Comparison of ENCODE assay signal across 1 cellular context in the genomic region with DNA sequence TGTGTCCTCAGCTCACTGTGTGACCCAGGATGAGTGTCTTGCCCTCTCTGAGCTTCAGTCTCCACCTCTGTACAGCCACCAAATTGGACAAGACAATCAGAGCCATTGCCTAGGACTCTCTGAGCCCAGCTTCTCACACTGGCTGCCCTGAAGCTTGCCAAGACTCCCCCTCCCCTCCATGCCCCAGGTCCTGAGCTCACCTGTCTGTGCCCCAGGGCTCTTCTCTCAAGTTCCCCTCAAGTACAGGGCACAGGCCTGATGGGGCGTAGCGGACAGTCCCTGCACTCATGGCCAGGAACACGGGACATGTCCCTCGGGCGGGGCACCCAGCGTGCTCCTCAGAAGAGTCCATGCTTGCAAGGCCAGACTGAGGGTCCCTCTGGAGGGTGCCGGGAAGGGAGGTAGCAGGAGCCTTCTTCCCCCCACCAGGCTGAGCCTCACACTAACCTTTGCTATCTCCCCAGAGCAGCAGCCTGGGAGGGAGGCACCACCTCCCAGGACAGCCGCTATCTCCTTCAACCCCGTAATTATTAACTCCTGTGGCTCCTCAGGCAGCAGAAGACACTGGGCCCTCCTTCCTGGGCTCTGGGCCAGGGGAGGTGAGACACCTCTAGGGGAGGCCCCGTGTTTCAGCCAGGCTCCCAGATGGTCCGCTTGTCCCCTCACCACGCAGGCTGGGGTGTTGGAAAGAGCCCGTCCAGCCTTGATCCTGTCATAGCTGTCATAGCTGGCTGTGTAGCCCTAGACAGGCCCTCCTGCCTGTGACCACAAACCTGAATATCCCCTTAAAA.
TF ChIP-seq lines count a peak whose summit lies in the region.

No MANE protein-coding gene starts in this region.

TF ChIP-seq in H1, 55 proteins besides CTCF, POLR2A, EP300 and RAD21:
- TF ChIP-seq YY1 (IDR thresholded peaks at IDR 0.05; ENCODE audit: low read depth, low read length) (no peak), KDM5A (IDR thresholded peaks at IDR 0.05; ENCODE audit: low read length) (no peak), ASH2L (IDR thresholded peaks at IDR 0.05; ENCODE audit: low read length) (no peak), CTBP2 (IDR thresholded peaks at IDR 0.05; ENCODE audit: borderline replicate concordance, insufficient read depth, insufficient read length, low read length) (no peak), POU5F1 (IDR thresholded peaks at IDR 0.05; ENCODE audit: low read depth, low read length) (no peak), CBX8 (IDR thresholded peaks at IDR 0.05; ENCODE audit: borderline replicate concordance, low read depth, low read length) (no peak), ATF2 (IDR thresholded peaks at IDR 0.05; ENCODE audit: low read length) (no peak), JUN (IDR thresholded peaks at IDR 0.05; ENCODE audit: low read depth, low read length) (no peak), SUZ12 (IDR thresholded peaks at IDR 0.05; ENCODE audit: low read length) (no peak), HDAC2 (IDR thresholded peaks at IDR 0.05; ENCODE audit: borderline replicate concordance in 1 of 2, low read depth in 2 of 2, low read length in 2 of 2) (no peak), BCL11A (IDR thresholded peaks at IDR 0.05; ENCODE audit: low read depth in 2 of 2, low read length in 2 of 2) (no peak), TBP (IDR thresholded peaks at IDR 0.05; ENCODE audit: low read depth, low read length) (no peak), EGR1 (IDR thresholded peaks at IDR 0.05; ENCODE audit: borderline replicate concordance, low read depth, low read length) (no peak)
- TF ChIP-seq, protein P1, sequence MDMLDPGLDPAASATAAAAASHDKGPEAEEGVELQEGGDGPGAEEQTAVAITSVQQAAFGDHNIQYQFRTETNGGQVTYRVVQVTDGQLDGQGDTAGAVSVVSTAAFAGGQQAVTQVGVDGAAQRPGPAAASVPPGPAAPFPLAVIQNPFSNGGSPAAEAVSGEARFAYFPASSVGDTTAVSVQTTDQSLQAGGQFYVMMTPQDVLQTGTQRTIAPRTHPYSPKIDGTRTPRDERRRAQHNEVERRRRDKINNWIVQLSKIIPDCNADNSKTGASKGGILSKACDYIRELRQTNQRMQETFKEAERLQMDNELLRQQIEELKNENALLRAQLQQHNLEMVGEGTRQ (IDR thresholded peaks at IDR 0.05; ENCODE audit: low read length) = no peak
- TF ChIP-seq, protein P2, sequence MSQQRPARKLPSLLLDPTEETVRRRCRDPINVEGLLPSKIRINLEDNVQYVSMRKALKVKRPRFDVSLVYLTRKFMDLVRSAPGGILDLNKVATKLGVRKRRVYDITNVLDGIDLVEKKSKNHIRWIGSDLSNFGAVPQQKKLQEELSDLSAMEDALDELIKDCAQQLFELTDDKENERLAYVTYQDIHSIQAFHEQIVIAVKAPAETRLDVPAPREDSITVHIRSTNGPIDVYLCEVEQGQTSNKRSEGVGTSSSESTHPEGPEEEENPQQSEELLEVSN (IDR thresholded peaks at IDR 0.05) = no peak
